8 cellular contexts compared by ENCODE assay signal in genomic region chr19:58181902-58182576, GRCh38. TPM values are rescaled to one million over a fixed set of nuclear protein-coding genes. Genes with fewer than 3 reads are reported as not detected.
DNase-seq lines count a peak whose midpoint lies in the region; ATAC-seq and TF ChIP-seq lines count a peak whose summit lies in the region.

No MANE protein-coding gene starts in this region.

- H3K9me3 ChIP-seq in NT2/D1 (ENCODE audit: insufficient read depth, low read length) (peaks cover 48% of the 10 kb centered on the region), prostate gland (peaks cover 6% of the 10 kb centered on the region), vagina (peaks cover 87% of the 10 kb centered on the region)

- 44% methylated on average over 4 of the region's 4 CpGs for WGBS in prostate gland

- no peak overlapping the region for H3K9ac ChIP-seq in NT2/D1 (ENCODE audit: insufficient read length, low read depth)

- TF ChIP-seq POLR2A in prostate gland (IDR thresholded peaks at IDR 0.05) (no peak), vagina (IDR thresholded peaks at IDR 0.05) (no peak)

- H3K4me3 ChIP-seq in NT2/D1 (ENCODE audit: insufficient read length, low read depth) (peak overlapping the region; percentile 31), fibroblast of villous mesenchyme (ENCODE audit: low read depth, low read length) (peak overlapping the region; percentile 93), prostate gland (peak overlapping the region; percentile 91 to 94), vagina (peak overlapping the region; percentile 77 to 97)

- H3K27ac ChIP-seq in prostate gland (peak overlapping the region; percentile 98 to 99), vagina (peak overlapping the region; percentile 89)

- in situ Hi-C loops in GM13976 (cut with MboI; ENCODE audit: low sequenced_read_pairs, unreplicated experiment) = no loop called here

- no peaks in the 10 kb centered on the region for H3K27me3 ChIP-seq in NT2/D1 (ENCODE audit: insufficient read depth, insufficient read length)
- no peaks in the 10 kb centered on the region for H3K27me3 ChIP-seq in prostate gland (replicated peaks; ENCODE audit: insufficient read depth)
- no peaks in the 10 kb centered on the region for H3K27me3 ChIP-seq in vagina

- TF ChIP-seq CTCF in GM13976 (IDR thresholded peaks at IDR 0.05; ENCODE audit: borderline replicate concordance, control extremely low read depth, extremely low read depth, insufficient read depth, missing control alignments) = peak; percentile 39
- TF ChIP-seq CTCF in fibroblast of villous mesenchyme (IDR thresholded peaks at IDR 0.05; ENCODE audit: insufficient read depth, low read depth, low read length) = peak; percentile 53
- peak; percentile 19 to 73 (median 46) for TF ChIP-seq CTCF in prostate gland (IDR thresholded peaks at IDR 0.05)
- TF ChIP-seq CTCF in vagina (IDR thresholded peaks at IDR 0.05) = no peak

- no peak for ATAC-seq in HG02840 (IDR thresholded peaks at IDR 0.05; ENCODE audit: low FRiP score, unreplicated experiment)

- H3K36me3 ChIP-seq in NT2/D1 (ENCODE audit: insufficient read depth, insufficient read length, low read length) (peaks cover 30% of the 10 kb centered on the region), prostate gland (peaks cover 4 to 6% of the 10 kb centered on the region in 2 donors), vagina (peaks cover under 1 to 64% of the 10 kb centered on the region in 2 donors)

- intact Hi-C loops in prostate gland (cut with DNase I) (no loop called here), vagina (cut with DNase I) (no loop called here)

- peak; percentile 49 for DNase-seq in A172 (ENCODE audit: low spot score)
- DNase-seq in GM13976 (ENCODE audit: low spot score) = peak; percentile 44
- no peak for DNase-seq in NT2/D1 (ENCODE audit: low read depth, low spot score)
- DNase-seq in activated T-cell treated with anti-CD3 and anti-CD28 coated beads, Interleukin-2, amount 50 U/mL, for 48 hours = peak; percentile 73 to 74
- peak; percentile 34 for DNase-seq in fibroblast of villous mesenchyme (ENCODE audit: low read depth)
- peak; percentile 64 for DNase-seq in prostate gland (ENCODE audit: low spot score)
- DNase-seq in vagina (ENCODE audit: extremely low spot score in 2 of 2) = no peak

- H3K4me1 ChIP-seq in NT2/D1 (ENCODE audit: insufficient read depth, insufficient read length) (no peaks in the 10 kb centered on the region), prostate gland (replicated peaks) (no peaks in the 10 kb centered on the region), vagina (peaks cover 15% of the 10 kb centered on the region)

RNA-seq across cellular contexts. Expression of gene ZNF274, which starts 0.8 kb away (rescaled TPM):
- 23.5 and 26.9 TPM in 2 replicates for total RNA-seq in A172 (2014; rRNA removed; shearing (Covaris generic))
- 12.9 and 17.7 TPM in 2 replicates for total RNA-seq in fibroblast of villous mesenchyme
- total RNA-seq in prostate gland = 10 to 100 TPM; 34.5 to 34.7 TPM
- 19.6 TPM for total RNA-seq in vagina

RNA-seq across cellular contexts. Expression of gene ZNF329, which starts 31.4 kb away (rescaled TPM):
- total RNA-seq in A172 (2014; rRNA removed; shearing (Covaris generic)) = 16.0 and 16.6 TPM in 2 replicates
- total RNA-seq in fibroblast of villous mesenchyme (9.7 and 14.2 TPM in 2 replicates), prostate gland (10 to 100 TPM; 14.7 to 18.4 TPM), vagina (9.6 TPM)

RNA-seq across cellular contexts. Expression of gene ZNF544, which starts 46.7 kb away (rescaled TPM):
- not detected in 2 replicates for total RNA-seq in A172 (2014; rRNA removed; shearing (Covaris generic))
- total RNA-seq in fibroblast of villous mesenchyme (26.7 and 47.5 TPM in 2 replicates), prostate gland (10 to 100 TPM; 56.9 to 87.4 TPM), vagina (20.1 TPM)

Comparison
In these comparisons a context has a peak if more than half of its experiments do, and no peak if none do; other contexts are left out.
1. DNase-seq: peak in A172 (single experiment), GM13976 (single experiment), activated T-cell treated with anti-CD3 and anti-CD28 coated beads, Interleukin-2, amount 50 U/mL, for 48 hours (2 of 2), fibroblast of villous mesenchyme (single experiment) and prostate gland (single experiment); none in NT2/D1 (single experiment) and vagina (0 of 2).
2. CTCF ChIP-seq: peak in GM13976 (single experiment), fibroblast of villous mesenchyme (single experiment) and prostate gland (4 of 4); none in vagina (0 of 3).
3. H3K4me3 ChIP-seq: peak in every context shown above with its lines; median percentile 93 in fibroblast of villous mesenchyme; 92 in prostate gland; 87 in vagina; 31 in NT2/D1.
4. RNA of gene ZNF544, which starts 46.7 kb away (total RNA-seq): 56.9 to 87.4 TPM in prostate gland, 26.7 to 47.5 TPM in fibroblast of villous mesenchyme and 20.1 TPM in vagina (single experiment); not detected in A172; every median in the first group is over 10 times any median in the second.